1 cellular context compared by ENCODE assay signal in the genomic region with DNA sequence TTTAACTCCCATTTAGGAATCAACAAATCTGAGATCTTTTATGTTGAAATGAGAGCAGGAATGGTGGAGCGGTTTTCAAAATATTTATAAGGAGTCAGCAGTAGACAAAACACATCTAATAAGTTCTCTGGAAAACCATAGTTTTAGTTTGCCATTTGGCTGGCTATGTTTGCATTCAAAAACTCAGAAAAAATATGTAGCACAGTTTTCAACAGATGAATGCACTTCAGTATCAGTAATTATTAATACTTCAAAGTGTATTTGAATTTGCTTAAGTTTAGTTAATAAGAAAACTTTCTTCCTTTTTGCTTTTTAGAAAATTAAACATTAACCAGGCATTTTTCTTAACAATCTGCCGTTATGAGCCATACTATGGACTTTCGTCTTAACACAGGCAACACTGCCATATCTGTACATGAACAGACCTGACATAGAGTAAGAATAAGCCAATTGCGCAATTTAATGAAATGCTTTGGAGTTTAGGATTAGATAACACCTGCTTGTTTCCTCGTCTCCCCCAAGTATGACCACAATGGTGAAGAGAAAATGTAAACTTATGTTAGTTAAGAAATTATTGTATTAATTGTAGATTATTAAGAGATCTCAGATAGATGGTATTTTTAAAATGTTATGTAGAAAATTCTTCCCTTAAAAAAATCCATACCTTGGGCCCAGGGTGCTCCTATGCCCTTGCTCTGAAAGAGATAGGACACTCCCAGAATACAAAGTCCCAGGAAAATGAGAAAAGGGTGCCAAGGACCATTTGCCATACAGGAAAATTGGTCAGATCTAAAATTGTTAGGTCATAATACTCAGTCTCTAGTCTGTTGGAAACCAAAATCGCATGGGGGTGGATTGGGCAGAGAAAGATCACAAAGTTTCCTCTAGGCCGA.
TF ChIP-seq lines count a peak whose summit lies in the region.

No MANE protein-coding gene starts in this region.

TF ChIP-seq in HepG2, 621 proteins besides CTCF, POLR2A, EP300 and RAD21 (continued from another document and continues in another):
- TF ChIP-seq FOXA1 (IDR thresholded peaks at IDR 0.05) (no peak), FOXA1 (CRISPR knock-in tag; IDR thresholded peaks at IDR 0.05) (no peak), TAF15 (IDR thresholded peaks at IDR 0.05; ENCODE audit: low read depth, low read length, poor library complexity, severe bottlenecking) (no peak), ZNF644 (CRISPR knock-in tag; IDR thresholded peaks at IDR 0.05; ENCODE audit: low read depth) (peak; percentile 98), HMGA1 (CRISPR knock-in tag; conservative IDR thresholded peaks at IDR 0.05) (no peak), ZNF326 (CRISPR knock-in tag; IDR thresholded peaks at IDR 0.05; ENCODE audit: borderline replicate concordance) (no peak), ZNF232 (CRISPR knock-in tag; IDR thresholded peaks at IDR 0.05; ENCODE audit: borderline replicate concordance) (no peak), SIX1 (CRISPR knock-in tag; IDR thresholded peaks at IDR 0.05; ENCODE audit: borderline replicate concordance) (0 out of 2 replicates have a peak, but pooled peaks have one; percentile 59), ZNF570 (CRISPR knock-in tag; IDR thresholded peaks at IDR 0.05; ENCODE audit: borderline replicate concordance) (no peak), ZKSCAN1 (IDR thresholded peaks at IDR 0.05; ENCODE audit: low read length) (0 out of 2 replicates have a peak, but pooled peaks have one; percentile 40), NFIB (CRISPR knock-in tag; IDR thresholded peaks at IDR 0.05; ENCODE audit: borderline replicate concordance) (no peak), GATA4 (IDR thresholded peaks at IDR 0.05; ENCODE audit: borderline replicate concordance, low read depth) (peak; percentile 47; the same call in 1 of the 2 replicates), RORA (CRISPR knock-in tag; IDR thresholded peaks at IDR 0.05) (no peak), BRCA1 (CRISPR knock-in tag; IDR thresholded peaks at IDR 0.05) (no peak), NFE2L1 (CRISPR knock-in tag; IDR thresholded peaks at IDR 0.05; ENCODE audit: borderline replicate concordance) (no peak), ZNF10 (CRISPR knock-in tag; IDR thresholded peaks at IDR 0.05; ENCODE audit: borderline replicate concordance, low read depth) (no peak), ZNF788 (CRISPR knock-in tag; IDR thresholded peaks at IDR 0.05; ENCODE audit: borderline replicate concordance) (no peak), ZNF224 (CRISPR knock-in tag; IDR thresholded peaks at IDR 0.05) (no peak), RBFOX2 (IDR thresholded peaks at IDR 0.05; ENCODE audit: low read depth, low read length) (no peak)
- TF ChIP-seq, protein P1, sequence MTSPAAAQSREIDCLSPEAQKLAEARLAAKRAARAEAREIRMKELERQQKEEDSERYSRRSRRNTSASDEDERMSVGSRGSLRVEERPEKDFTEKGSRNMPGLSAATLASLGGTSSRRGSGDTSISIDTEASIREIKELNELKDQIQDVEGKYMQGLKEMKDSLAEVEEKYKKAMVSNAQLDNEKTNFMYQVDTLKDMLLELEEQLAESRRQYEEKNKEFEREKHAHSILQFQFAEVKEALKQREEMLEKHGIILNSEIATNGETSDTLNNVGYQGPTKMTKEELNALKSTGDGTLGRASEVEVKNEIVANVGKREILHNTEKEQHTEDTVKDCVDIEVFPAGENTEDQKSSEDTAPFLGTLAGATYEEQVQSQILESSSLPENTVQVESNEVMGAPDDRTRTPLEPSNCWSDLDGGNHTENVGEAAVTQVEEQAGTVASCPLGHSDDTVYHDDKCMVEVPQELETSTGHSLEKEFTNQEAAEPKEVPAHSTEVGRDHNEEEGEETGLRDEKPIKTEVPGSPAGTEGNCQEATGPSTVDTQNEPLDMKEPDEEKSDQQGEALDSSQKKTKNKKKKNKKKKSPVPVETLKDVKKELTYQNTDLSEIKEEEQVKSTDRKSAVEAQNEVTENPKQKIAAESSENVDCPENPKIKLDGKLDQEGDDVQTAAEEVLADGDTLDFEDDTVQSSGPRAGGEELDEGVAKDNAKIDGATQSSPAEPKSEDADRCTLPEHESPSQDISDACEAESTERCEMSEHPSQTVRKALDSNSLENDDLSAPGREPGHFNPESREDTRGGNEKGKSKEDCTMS (CRISPR knock-in tag; conservative IDR thresholded peaks at IDR 0.05), result no peak
- TF ChIP-seq, protein P2, sequence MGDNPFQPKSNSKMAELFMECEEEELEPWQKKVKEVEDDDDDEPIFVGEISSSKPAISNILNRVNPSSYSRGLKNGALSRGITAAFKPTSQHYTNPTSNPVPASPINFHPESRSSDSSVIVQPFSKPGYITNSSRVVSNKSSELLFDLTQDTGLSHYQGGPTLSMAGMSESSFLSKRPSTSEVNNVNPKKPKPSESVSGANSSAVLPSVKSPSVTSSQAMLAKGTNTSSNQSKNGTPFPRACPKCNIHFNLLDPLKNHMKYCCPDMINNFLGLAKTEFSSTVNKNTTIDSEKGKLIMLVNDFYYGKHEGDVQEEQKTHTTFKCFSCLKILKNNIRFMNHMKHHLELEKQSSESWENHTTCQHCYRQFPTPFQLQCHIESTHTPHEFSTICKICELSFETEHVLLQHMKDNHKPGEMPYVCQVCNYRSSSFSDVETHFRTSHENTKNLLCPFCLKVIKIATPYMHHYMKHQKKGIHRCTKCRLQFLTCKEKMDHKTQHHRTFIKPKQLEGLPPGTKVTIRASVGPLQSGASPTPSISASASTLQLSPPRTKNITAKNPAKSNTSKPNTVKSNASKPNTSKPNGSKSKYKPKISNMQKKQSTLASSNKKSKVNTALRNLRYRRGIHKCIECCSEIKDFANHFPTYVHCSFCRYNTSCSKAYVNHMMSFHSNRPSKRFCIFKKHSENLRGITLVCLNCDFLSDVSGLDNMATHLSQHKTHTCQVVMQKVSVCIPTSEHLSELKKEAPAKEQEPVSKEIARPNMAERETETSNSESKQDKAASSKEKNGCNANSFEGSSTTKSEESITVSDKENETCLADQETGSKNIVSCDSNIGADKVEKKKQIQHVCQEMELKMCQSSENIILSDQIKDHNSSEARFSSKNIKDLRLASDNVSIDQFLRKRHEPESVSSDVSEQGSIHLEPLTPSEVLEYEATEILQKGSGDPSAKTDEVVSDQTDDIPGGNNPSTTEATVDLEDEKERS (CRISPR knock-in tag; IDR thresholded peaks at IDR 0.05), result no peak
- TF ChIP-seq, protein P3, sequence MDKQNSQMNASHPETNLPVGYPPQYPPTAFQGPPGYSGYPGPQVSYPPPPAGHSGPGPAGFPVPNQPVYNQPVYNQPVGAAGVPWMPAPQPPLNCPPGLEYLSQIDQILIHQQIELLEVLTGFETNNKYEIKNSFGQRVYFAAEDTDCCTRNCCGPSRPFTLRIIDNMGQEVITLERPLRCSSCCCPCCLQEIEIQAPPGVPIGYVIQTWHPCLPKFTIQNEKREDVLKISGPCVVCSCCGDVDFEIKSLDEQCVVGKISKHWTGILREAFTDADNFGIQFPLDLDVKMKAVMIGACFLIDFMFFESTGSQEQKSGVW (CRISPR knock-in tag; IDR thresholded peaks at IDR 0.05; ENCODE audit: borderline replicate concordance), result no peak
- TF ChIP-seq, protein P4, sequence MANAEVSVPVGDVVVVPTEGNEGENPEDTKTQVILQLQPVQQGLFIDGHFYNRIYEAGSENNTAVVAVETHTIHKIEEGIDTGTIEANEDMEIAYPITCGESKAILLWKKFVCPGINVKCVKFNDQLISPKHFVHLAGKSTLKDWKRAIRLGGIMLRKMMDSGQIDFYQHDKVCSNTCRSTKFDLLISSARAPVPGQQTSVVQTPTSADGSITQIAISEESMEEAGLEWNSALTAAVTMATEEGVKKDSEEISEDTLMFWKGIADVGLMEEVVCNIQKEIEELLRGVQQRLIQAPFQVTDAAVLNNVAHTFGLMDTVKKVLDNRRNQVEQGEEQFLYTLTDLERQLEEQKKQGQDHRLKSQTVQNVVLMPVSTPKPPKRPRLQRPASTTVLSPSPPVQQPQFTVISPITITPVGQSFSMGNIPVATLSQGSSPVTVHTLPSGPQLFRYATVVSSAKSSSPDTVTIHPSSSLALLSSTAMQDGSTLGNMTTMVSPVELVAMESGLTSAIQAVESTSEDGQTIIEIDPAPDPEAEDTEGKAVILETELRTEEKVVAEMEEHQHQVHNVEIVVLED (CRISPR knock-in tag; IDR thresholded peaks at IDR 0.05; ENCODE audit: borderline replicate concordance), result no peak
- TF ChIP-seq, protein P5, sequence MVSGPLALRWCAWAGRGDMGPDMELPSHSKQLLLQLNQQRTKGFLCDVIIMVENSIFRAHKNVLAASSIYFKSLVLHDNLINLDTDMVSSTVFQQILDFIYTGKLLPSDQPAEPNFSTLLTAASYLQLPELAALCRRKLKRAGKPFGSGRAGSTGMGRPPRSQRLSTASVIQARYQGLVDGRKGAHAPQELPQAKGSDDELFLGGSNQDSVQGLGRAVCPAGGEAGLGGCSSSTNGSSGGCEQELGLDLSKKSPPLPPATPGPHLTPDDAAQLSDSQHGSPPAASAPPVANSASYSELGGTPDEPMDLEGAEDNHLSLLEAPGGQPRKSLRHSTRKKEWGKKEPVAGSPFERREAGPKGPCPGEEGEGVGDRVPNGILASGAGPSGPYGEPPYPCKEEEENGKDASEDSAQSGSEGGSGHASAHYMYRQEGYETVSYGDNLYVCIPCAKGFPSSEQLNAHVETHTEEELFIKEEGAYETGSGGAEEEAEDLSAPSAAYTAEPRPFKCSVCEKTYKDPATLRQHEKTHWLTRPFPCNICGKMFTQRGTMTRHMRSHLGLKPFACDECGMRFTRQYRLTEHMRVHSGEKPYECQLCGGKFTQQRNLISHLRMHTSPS (CRISPR knock-in tag; IDR thresholded peaks at IDR 0.05; ENCODE audit: low read depth), result no peak
- TF ChIP-seq, protein P6, sequence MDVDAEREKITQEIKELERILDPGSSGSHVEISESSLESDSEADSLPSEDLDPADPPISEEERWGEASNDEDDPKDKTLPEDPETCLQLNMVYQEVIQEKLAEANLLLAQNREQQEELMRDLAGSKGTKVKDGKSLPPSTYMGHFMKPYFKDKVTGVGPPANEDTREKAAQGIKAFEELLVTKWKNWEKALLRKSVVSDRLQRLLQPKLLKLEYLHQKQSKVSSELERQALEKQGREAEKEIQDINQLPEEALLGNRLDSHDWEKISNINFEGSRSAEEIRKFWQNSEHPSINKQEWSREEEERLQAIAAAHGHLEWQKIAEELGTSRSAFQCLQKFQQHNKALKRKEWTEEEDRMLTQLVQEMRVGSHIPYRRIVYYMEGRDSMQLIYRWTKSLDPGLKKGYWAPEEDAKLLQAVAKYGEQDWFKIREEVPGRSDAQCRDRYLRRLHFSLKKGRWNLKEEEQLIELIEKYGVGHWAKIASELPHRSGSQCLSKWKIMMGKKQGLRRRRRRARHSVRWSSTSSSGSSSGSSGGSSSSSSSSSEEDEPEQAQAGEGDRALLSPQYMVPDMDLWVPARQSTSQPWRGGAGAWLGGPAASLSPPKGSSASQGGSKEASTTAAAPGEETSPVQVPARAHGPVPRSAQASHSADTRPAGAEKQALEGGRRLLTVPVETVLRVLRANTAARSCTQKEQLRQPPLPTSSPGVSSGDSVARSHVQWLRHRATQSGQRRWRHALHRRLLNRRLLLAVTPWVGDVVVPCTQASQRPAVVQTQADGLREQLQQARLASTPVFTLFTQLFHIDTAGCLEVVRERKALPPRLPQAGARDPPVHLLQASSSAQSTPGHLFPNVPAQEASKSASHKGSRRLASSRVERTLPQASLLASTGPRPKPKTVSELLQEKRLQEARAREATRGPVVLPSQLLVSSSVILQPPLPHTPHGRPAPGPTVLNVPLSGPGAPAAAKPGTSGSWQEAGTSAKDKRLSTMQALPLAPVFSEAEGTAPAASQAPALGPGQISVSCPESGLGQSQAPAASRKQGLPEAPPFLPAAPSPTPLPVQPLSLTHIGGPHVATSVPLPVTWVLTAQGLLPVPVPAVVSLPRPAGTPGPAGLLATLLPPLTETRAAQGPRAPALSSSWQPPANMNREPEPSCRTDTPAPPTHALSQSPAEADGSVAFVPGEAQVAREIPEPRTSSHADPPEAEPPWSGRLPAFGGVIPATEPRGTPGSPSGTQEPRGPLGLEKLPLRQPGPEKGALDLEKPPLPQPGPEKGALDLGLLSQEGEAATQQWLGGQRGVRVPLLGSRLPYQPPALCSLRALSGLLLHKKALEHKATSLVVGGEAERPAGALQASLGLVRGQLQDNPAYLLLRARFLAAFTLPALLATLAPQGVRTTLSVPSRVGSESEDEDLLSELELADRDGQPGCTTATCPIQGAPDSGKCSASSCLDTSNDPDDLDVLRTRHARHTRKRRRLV (CRISPR knock-in tag; IDR thresholded peaks at IDR 0.05), result no peak
- TF ChIP-seq, protein P7, sequence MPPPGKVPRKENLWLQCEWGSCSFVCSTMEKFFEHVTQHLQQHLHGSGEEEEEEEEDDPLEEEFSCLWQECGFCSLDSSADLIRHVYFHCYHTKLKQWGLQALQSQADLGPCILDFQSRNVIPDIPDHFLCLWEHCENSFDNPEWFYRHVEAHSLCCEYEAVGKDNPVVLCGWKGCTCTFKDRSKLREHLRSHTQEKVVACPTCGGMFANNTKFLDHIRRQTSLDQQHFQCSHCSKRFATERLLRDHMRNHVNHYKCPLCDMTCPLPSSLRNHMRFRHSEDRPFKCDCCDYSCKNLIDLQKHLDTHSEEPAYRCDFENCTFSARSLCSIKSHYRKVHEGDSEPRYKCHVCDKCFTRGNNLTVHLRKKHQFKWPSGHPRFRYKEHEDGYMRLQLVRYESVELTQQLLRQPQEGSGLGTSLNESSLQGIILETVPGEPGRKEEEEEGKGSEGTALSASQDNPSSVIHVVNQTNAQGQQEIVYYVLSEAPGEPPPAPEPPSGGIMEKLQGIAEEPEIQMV (CRISPR knock-in tag; IDR thresholded peaks at IDR 0.05; ENCODE audit: low read depth), result no peak
- TF ChIP-seq, protein P8, sequence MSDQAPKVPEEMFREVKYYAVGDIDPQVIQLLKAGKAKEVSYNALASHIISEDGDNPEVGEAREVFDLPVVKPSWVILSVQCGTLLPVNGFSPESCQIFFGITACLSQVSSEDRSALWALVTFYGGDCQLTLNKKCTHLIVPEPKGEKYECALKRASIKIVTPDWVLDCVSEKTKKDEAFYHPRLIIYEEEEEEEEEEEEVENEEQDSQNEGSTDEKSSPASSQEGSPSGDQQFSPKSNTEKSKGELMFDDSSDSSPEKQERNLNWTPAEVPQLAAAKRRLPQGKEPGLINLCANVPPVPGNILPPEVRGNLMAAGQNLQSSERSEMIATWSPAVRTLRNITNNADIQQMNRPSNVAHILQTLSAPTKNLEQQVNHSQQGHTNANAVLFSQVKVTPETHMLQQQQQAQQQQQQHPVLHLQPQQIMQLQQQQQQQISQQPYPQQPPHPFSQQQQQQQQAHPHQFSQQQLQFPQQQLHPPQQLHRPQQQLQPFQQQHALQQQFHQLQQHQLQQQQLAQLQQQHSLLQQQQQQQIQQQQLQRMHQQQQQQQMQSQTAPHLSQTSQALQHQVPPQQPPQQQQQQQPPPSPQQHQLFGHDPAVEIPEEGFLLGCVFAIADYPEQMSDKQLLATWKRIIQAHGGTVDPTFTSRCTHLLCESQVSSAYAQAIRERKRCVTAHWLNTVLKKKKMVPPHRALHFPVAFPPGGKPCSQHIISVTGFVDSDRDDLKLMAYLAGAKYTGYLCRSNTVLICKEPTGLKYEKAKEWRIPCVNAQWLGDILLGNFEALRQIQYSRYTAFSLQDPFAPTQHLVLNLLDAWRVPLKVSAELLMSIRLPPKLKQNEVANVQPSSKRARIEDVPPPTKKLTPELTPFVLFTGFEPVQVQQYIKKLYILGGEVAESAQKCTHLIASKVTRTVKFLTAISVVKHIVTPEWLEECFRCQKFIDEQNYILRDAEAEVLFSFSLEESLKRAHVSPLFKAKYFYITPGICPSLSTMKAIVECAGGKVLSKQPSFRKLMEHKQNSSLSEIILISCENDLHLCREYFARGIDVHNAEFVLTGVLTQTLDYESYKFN (CRISPR knock-in tag; conservative IDR thresholded peaks at IDR 0.05), result peak; percentile 90
- TF ChIP-seq, protein P9, sequence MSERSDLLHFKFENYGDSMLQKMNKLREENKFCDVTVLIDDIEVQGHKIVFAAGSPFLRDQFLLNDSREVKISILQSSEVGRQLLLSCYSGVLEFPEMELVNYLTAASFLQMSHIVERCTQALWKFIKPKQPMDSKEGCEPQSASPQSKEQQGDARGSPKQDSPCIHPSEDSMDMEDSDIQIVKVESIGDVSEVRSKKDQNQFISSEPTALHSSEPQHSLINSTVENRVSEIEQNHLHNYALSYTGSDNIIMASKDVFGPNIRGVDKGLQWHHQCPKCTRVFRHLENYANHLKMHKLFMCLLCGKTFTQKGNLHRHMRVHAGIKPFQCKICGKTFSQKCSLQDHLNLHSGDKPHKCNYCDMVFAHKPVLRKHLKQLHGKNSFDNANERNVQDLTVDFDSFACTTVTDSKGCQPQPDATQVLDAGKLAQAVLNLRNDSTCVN (CRISPR knock-in tag; IDR thresholded peaks at IDR 0.05; ENCODE audit: borderline replicate concordance), result no peak
